ENCODE assay signal across 12 cellular contexts in genomic region chr10:122344741-122345258, GRCh38. TPM values are rescaled to one million over a fixed set of nuclear protein-coding genes. Genes with fewer than 3 reads are reported as not detected.
DNase-seq lines count a peak whose midpoint lies in the region; ATAC-seq and TF ChIP-seq lines count a peak whose summit lies in the region.
"Had no signal": no experiment of that assay in that cellular context is flagged by ENCODE, and none has a peak within 500 bp of the region (broad histone marks: within the 10 kb centered on the region; RNA-seq: fewer than 3 reads in every experiment).

No MANE protein-coding gene starts in this region.

- TF ChIP-seq POLR2A in Peyer's patch (IDR thresholded peaks at IDR 0.05) = peak in 1 of 2 donors; percentile 48

- no peaks in the 10 kb centered on the region for H3K9me3 ChIP-seq in Peyer's patch

- peaks cover 0 to 21% (median 3%) of the 10 kb centered on the region in 4 donors for H3K4me1 ChIP-seq in Peyer's patch

- TF ChIP-seq CTCF in Peyer's patch (IDR thresholded peaks at IDR 0.05) (no peak), fibroblast of mammary gland (conservative IDR thresholded peaks at IDR 0.05; ENCODE audit: control insufficient read depth, insufficient read depth, low read depth, low read length) (no peak), osteocyte (IDR thresholded peaks at IDR 0.05) (no peak)

- no peak for ATAC-seq in GM19035 (IDR thresholded peaks at IDR 0.05; ENCODE audit: unreplicated experiment)
- ATAC-seq: activated T-cell treated with anti-CD3 and anti-CD28 coated beads, Interleukin-2, amount 50 U/mL, for 4 hours had no signal

- peak; percentile 15 for DNase-seq in EL
- peak in 2 of 3 donors; percentile 76 to 79 for DNase-seq in Peyer's patch
- peak; percentile 83 for DNase-seq in fibroblast of mammary gland (ENCODE audit: low read depth)
- no peak for DNase-seq in osteocyte (ENCODE audit: extremely low spot score, unreplicated experiment)
- no peak for DNase-seq in GF-D8 (lab: John Stamatoyannopoulos, UW)
- no peak for DNase-seq in NAMALWA (ENCODE audit: low spot score)
- DNase-seq in stimulated activated naive CD4-positive, alpha-beta T cell treated with Interleukin-2 at 50 U/mL for 16 hours (lab: John Stamatoyannopoulos, UW) = no peak
- DNase-seq: activated T-cell treated with anti-CD3 and anti-CD28 coated beads, Interleukin-2, amount 50 U/mL, for 4 hours; DMS79 treated with DMSO at 0.1 percent for 48 hours; MV-4-11; NCI-H82 had no signal

- no peaks in the 10 kb centered on the region for H3K27me3 ChIP-seq in Peyer's patch

- H3K27me3 Mint-ChIP-seq in osteocyte (ENCODE audit: unreplicated experiment) = no peaks in the 10 kb centered on the region

- no peak overlapping the region for H3K4me3 Mint-ChIP-seq in osteocyte (ENCODE audit: unreplicated experiment)
- H3K4me3 Mint-ChIP-seq: activated T-cell treated with anti-CD3 and anti-CD28 coated beads, Interleukin-2, amount 50 U/mL, for 4 hours had no signal

- H3K4me1 Mint-ChIP-seq in osteocyte (ENCODE audit: unreplicated experiment) = peaks cover 26% of the 10 kb centered on the region

- H3K9me3 Mint-ChIP-seq in osteocyte (ENCODE audit: unreplicated experiment) = no peaks in the 10 kb centered on the region
- H3K9me3 Mint-ChIP-seq: activated T-cell treated with anti-CD3 and anti-CD28 coated beads, Interleukin-2, amount 50 U/mL, for 4 hours had no signal

- peak overlapping the region; percentile 37 for H3K27ac Mint-ChIP-seq in osteocyte (ENCODE audit: unreplicated experiment)

- H3K4me3 ChIP-seq in Peyer's patch (no peak overlapping the region), fibroblast of mammary gland (ENCODE audit: control insufficient read depth, low read depth, low read length) (no peak overlapping the region)

- H3K36me3 Mint-ChIP-seq in osteocyte (ENCODE audit: unreplicated experiment) = no peaks in the 10 kb centered on the region

- no peaks in the 10 kb centered on the region for H3K36me3 ChIP-seq in Peyer's patch

- H3K27ac ChIP-seq in Peyer's patch = peak overlapping the region in 3 of 4 donors; percentile 26 to 84 (median 64)

RNA-seq across cellular contexts. Expression of gene PLEKHA1, which starts 29.7 kb away (rescaled TPM):
- total RNA-seq in Peyer's patch (10 to 100 TPM; 15.7 to 62.0 (median 43.9) TPM), osteocyte (62.8 and 66.9 TPM in 2 replicates)

Comparison
In these comparisons a context has a peak if more than half of its experiments do, and no peak if none do; other contexts are left out.
1. DNase-seq: peak in EL (single experiment), Peyer's patch (2 of 3) and fibroblast of mammary gland (single experiment); none in osteocyte (single experiment), GF-D8 (single experiment), NAMALWA (single experiment) and stimulated activated naive CD4-positive, alpha-beta T cell treated with Interleukin-2 at 50 U/mL for 16 hours (single experiment).